10 cellular contexts compared by ENCODE assay signal in genomic region chr1:175514309-175515001, GRCh38.
DNase-seq lines count a peak whose midpoint lies in the region; ATAC-seq and TF ChIP-seq lines count a peak whose summit lies in the region.
"Had no signal": no experiment of that assay in that cellular context is flagged by ENCODE, and none has a peak within 500 bp of the region (broad histone marks: within the 10 kb centered on the region; RNA-seq: fewer than 3 reads in every experiment).

No MANE protein-coding gene starts in this region.

- no peak overlapping the region for H3K4me3 ChIP-seq in brain microvascular endothelial cell (ENCODE audit: low read depth, low read length)

- in situ Hi-C loops in brain microvascular endothelial cell (cut with HindIII; ENCODE audit: low pct_ligation_motif_present, low sequenced_read_pairs), result no loop called here

- peaks cover 28% of the 10 kb centered on the region for H3K27me3 Mint-ChIP-seq in activated CD4-positive, alpha-beta memory T cell treated with anti-CD3 and anti-CD28 coated beads for 36 hours
- H3K27me3 Mint-ChIP-seq in memory B cell, result no peaks in the 10 kb centered on the region

- H3K9me3 Mint-ChIP-seq in activated CD4-positive, alpha-beta memory T cell treated with anti-CD3 and anti-CD28 coated beads for 36 hours, result no peaks in the 10 kb centered on the region
- no peaks in the 10 kb centered on the region for H3K9me3 Mint-ChIP-seq in memory B cell

- intact Hi-C loops in activated CD4-positive, alpha-beta memory T cell treated with anti-CD3 and anti-CD28 coated beads for 36 hours (cut with micrococcal nuclease), result no loop called here

- no peaks in the 10 kb centered on the region for H3K4me1 Mint-ChIP-seq in activated CD4-positive, alpha-beta memory T cell treated with anti-CD3 and anti-CD28 coated beads for 36 hours (ENCODE audit: low read depth)
- peaks cover 23% of the 10 kb centered on the region for H3K4me1 Mint-ChIP-seq in memory B cell

- H3K36me3 Mint-ChIP-seq in activated CD4-positive, alpha-beta memory T cell treated with anti-CD3 and anti-CD28 coated beads for 36 hours, result no peaks in the 10 kb centered on the region
- H3K36me3 Mint-ChIP-seq in memory B cell, result peaks cover 9% of the 10 kb centered on the region

- H3K4me3 Mint-ChIP-seq in activated CD4-positive, alpha-beta memory T cell treated with anti-CD3 and anti-CD28 coated beads for 36 hours, result no peak overlapping the region
- no peak overlapping the region for H3K4me3 Mint-ChIP-seq in memory B cell

- DNase-seq in GDM1 (lab: John Stamatoyannopoulos, UW) (peak; percentile 9), memory B cell (ENCODE audit: low spot score in 2 of 2) (no peak), NCI-H1694 treated with DMSO at 0.1 percent for 48 hours (lab: John Stamatoyannopoulos, UW) (no peak), brain microvascular endothelial cell (no peak), putamen (ENCODE audit: low spot score) (no peak), SIG-M5 treated with dmso at 0.1 percent for 504 hours (lab: John Stamatoyannopoulos, UW; ENCODE audit: unreplicated experiment) (no peak)
- peak; percentile 39 for DNase-seq in activated CD4-positive, alpha-beta memory T cell treated with anti-CD3 and anti-CD28 coated beads for 36 hours
- DNase-seq: caudate nucleus, NCI-H187 treated with DMSO at 0.1 percent for 48 hours had no signal

- CTCF ChIA-PET in activated CD4-positive, alpha-beta memory T cell treated with anti-CD3 and anti-CD28 coated beads for 36 hours (lab: Charles Lee), result no interaction called here

- POLR2A ChIA-PET in activated CD4-positive, alpha-beta memory T cell treated with anti-CD3 and anti-CD28 coated beads for 36 hours (lab: Charles Lee), result no interaction called here

- no peak for TF ChIP-seq CTCF in brain microvascular endothelial cell (IDR thresholded peaks at IDR 0.05; ENCODE audit: low read depth, low read length, missing control alignments)

- H3K27me3 ChIP-seq in brain microvascular endothelial cell (replicated peaks), result no peaks in the 10 kb centered on the region

- ATAC-seq in HG03097 (IDR thresholded peaks at IDR 0.05; ENCODE audit: low FRiP score, unreplicated experiment) (peak; percentile 62), memory B cell (ENCODE audit: low read depth) (peak; percentile 81)

- H3K27ac ChIP-seq in brain microvascular endothelial cell, result no peak overlapping the region

- H3K27ac Mint-ChIP-seq in activated CD4-positive, alpha-beta memory T cell treated with anti-CD3 and anti-CD28 coated beads for 36 hours, result no peak overlapping the region
- no peak overlapping the region for H3K27ac Mint-ChIP-seq in memory B cell

- no peaks in the 10 kb centered on the region for H3K36me3 ChIP-seq in brain microvascular endothelial cell (replicated peaks)

Comparison
In these comparisons a context has a peak if more than half of its experiments do, and no peak if none do; other contexts are left out.
1. DNase-seq: peak in GDM1 (single experiment) and activated CD4-positive, alpha-beta memory T cell treated with anti-CD3 and anti-CD28 coated beads for 36 hours (single experiment); none in memory B cell (0 of 2), NCI-H1694 treated with DMSO at 0.1 percent for 48 hours (single experiment), brain microvascular endothelial cell (single experiment), putamen (single experiment) and SIG-M5 treated with dmso at 0.1 percent for 504 hours (single experiment).